Comparison of ENCODE assay signal across 17 cellular contexts in genomic region chr7:135121868-135122267, GRCh38.
"Had no signal": no experiment of that assay in that cellular context is flagged by ENCODE, and none has a peak within 500 bp of the region (broad histone marks: within the 10 kb centered on the region; RNA-seq: fewer than 3 reads in every experiment).

No MANE protein-coding gene starts in this region.

- H3K4me3 Mint-ChIP-seq: activated naive CD4-positive, alpha-beta T cell treated with anti-CD3 and anti-CD28 coated beads, Interleukin-2, amount 50 U/mL, for 24 hours; brain; central memory CD8-positive, alpha-beta T cell; memory B cell; nephron had no signal

- H3K27ac ChIP-seq: left ventricle myocardium inferior, psoas muscle had no signal

- H3K4me3 ChIP-seq: left ventricle myocardium inferior, psoas muscle had no signal

- H3K4me1 Mint-ChIP-seq: activated naive CD4-positive, alpha-beta T cell treated with anti-CD3 and anti-CD28 coated beads, Interleukin-2, amount 50 U/mL, for 24 hours; brain; nephron had no signal

- H3K9me3 ChIP-seq: psoas muscle had no signal

- H3K27me3 Mint-ChIP-seq: activated naive CD4-positive, alpha-beta T cell treated with anti-CD3 and anti-CD28 coated beads, Interleukin-2, amount 50 U/mL, for 24 hours; brain had no signal

- H3K27ac Mint-ChIP-seq: activated naive CD4-positive, alpha-beta T cell treated with anti-CD3 and anti-CD28 coated beads, Interleukin-2, amount 50 U/mL, for 24 hours; brain; memory B cell; nephron had no signal

- DNase-seq: activated effector memory CD4-positive, alpha-beta T cell treated with Interleukin-2 at 50 U/mL for 16 hours; activated T-cell treated with anti-CD3 and anti-CD28 coated beads, Interleukin-2, amount 50 U/mL, for 1 hour; amniotic stem cell; erythroblast; left ventricle myocardium inferior; stimulated activated CD4-positive, alpha-beta T cell treated with anti-CD3 and anti-CD28 coated beads, Interleukin-2, amount 100 ng/mL, for 24 hours; stimulated activated naive CD4-positive, alpha-beta T cell; substantia nigra; trophoblast cell had no signal

- ATAC-seq: activated CD4-positive, CD25-positive, alpha-beta regulatory T cell treated with anti-CD3 and anti-CD28 coated beads, Interleukin-2, amount 50 U/mL, for 24 hours; sciatic nerve had no signal

- H3K4me1 ChIP-seq: left ventricle myocardium inferior, psoas muscle had no signal
